In the genomic region with DNA sequence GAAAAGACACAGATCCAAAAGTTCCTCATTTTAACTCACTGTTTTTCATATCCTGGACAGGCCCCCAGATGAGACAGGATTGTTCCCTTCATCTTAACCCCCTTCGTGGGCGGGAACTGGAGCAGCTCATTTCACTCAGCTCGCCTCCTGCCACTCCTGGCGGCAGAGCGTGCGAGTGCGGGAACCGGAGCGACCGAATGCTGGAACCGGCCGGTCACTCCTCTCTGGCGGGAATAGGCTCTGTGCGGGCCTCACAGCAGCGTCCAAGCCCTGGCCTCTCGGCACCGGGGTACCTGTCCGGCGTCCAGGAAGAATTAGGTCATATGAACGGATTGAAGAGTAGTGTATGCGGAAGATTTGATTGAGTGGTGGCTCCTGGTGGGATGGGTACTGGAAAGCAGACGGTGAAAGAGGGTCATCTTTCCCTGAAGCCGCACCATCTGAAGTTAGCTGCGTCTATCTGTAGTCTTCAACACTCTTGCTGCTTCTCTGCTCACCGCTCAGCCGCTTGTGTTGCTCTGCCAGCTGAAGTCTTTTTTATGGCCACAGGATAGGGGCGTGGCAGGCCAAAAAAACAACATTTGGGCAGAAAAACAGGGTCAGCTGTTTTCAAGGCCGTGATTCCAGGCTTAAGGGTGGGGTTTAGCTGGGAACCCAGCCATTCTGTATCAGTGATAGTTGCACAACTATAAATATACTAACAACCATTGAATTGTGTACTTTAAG, we compare ENCODE assay signal across 9 cellular contexts. TPM values are rescaled to one million over a fixed set of nuclear protein-coding genes. Genes with fewer than 3 reads are reported as not detected.
A peak's percentile ranks its signal among the peaks of the same experiment; 100 is the strongest.
DNase-seq lines count a peak whose midpoint lies in the region; ATAC-seq and TF ChIP-seq lines count a peak whose summit lies in the region.
"Had no signal": no experiment of that assay in that cellular context is flagged by ENCODE, and none has a peak within 500 bp of the region (broad histone marks: within the 10 kb centered on the region; RNA-seq: fewer than 3 reads in every experiment).

No MANE protein-coding gene starts in this region.

- TF ChIP-seq CTCF in lower leg skin (IDR thresholded peaks at IDR 0.05) = no peak
- no peak for TF ChIP-seq CTCF in stomach (IDR thresholded peaks at IDR 0.05)

- no peaks in the 10 kb centered on the region; the same call in 1 of the 2 replicates for H3K27me3 ChIP-seq in HUES6 (ENCODE audit: control insufficient read depth, insufficient read depth, low read length)
- peaks cover 2% of the 10 kb centered on the region for H3K27me3 ChIP-seq in endocrine pancreas (ENCODE audit: control insufficient read depth, insufficient read depth, low read length)
- peaks cover 0 to 5% (median 0%) of the 10 kb centered on the region in 3 donors for H3K27me3 ChIP-seq in stomach
- H3K27me3 ChIP-seq: SJSA1 had no signal

- ATAC-seq in GM18858 (IDR thresholded peaks at IDR 0.05; ENCODE audit: unreplicated experiment) (no peak), HG03039 (IDR thresholded peaks at IDR 0.05; ENCODE audit: unreplicated experiment) (no peak)

- H3K4me1 ChIP-seq in HUES6 (ENCODE audit: control insufficient read depth, insufficient read depth, low read length) (peaks cover 3% of the 10 kb centered on the region; the same call in 1 of the 2 replicates), endocrine pancreas (ENCODE audit: control insufficient read depth, insufficient read depth, low read length) (no peaks in the 10 kb centered on the region), stomach (peaks cover 0 to 23% (median 5%) of the 10 kb centered on the region in 4 donors)

- no peak for TF ChIP-seq POLR2A in lower leg skin (IDR thresholded peaks at IDR 0.05)
- no peak for TF ChIP-seq POLR2A in stomach (IDR thresholded peaks at IDR 0.05)

- no peak for TF ChIP-seq EP300 in stomach (IDR thresholded peaks at IDR 0.05)

- H3K27ac ChIP-seq in HUES6 (ENCODE audit: low read depth, low read length) (no peak overlapping the region), stomach (peak overlapping the region in 1 of 5 donors; percentile 37)
- H3K27ac ChIP-seq: SJSA1 had no signal

- H3K36me3 ChIP-seq in HUES6 (ENCODE audit: control insufficient read depth, insufficient read depth, low read length) = no peaks in the 10 kb centered on the region
- no peaks in the 10 kb centered on the region for H3K36me3 ChIP-seq in endocrine pancreas (ENCODE audit: control insufficient read depth, insufficient read depth, low read length)
- H3K36me3 ChIP-seq in stomach = no peaks in the 10 kb centered on the region
- H3K36me3 ChIP-seq: SJSA1 had no signal

- H3K9ac ChIP-seq in HUES6 (ENCODE audit: low read length) (no peak overlapping the region), endocrine pancreas (ENCODE audit: control insufficient read depth, insufficient read depth, low read length) (peak overlapping the region; percentile 26)

- peak overlapping the region; percentile 30 for H3K4me3 ChIP-seq in HUES6 (ENCODE audit: low read depth, low read length)
- H3K4me3 ChIP-seq in endocrine pancreas (ENCODE audit: control insufficient read depth, insufficient read depth, low read length) = no peak overlapping the region
- H3K4me3 ChIP-seq in lower leg skin (ENCODE audit: low read depth, poor library complexity, severe bottlenecking) = peak overlapping the region; percentile 6
- peak overlapping the region; percentile 27 to 33 (median 30) for H3K4me3 ChIP-seq in stomach
- H3K4me3 ChIP-seq: SJSA1 had no signal

- 12 to 13% methylated on average over 26 to 28 of the region's 28 CpGs for WGBS in lower leg skin, 2 donors
- 14 to 36% (median 23%) methylated on average over 26 to 28 of the region's 28 CpGs for WGBS in stomach, 5 donors

- intact Hi-C loops in lower leg skin (cut with DNase I; ENCODE audit: low total_unique reads) = no loop called here
- intact Hi-C loops in stomach (cut with DNase I; ENCODE audit: low total_unique reads) = no loop called here

- peak; percentile 34 to 86 for DNase-seq in lower leg skin (ENCODE audit: low spot score in 2 of 2)
- no peak for DNase-seq in stomach
- DNase-seq in A172 (ENCODE audit: low spot score) = no peak
- DNase-seq in central memory CD4-positive, alpha-beta T cell = no peak

- H3K9me3 ChIP-seq in HUES6 (ENCODE audit: control insufficient read depth, insufficient read depth, low read depth, low read length) = no peaks in the 10 kb centered on the region
- no peaks in the 10 kb centered on the region for H3K9me3 ChIP-seq in endocrine pancreas (ENCODE audit: control insufficient read depth, low read length)
- no peaks in the 10 kb centered on the region for H3K9me3 ChIP-seq in stomach
- H3K9me3 ChIP-seq: SJSA1 had no signal

RNA-seq across cellular contexts. Expression of a gene that starts 42.3 kb away (rescaled TPM):
- 10 to 100 TPM; 57.4 to 94.0 (median 70.7) TPM for total RNA-seq in lower leg skin
- 100 to 1,000 TPM in 1 of 5 donors, 10 to 100 TPM in 4; 40.8 to 182 (median 58.0) TPM for total RNA-seq in stomach
- polyA plus RNA-seq in stomach = 10 to 100 TPM; 46.9 to 70.9 (median 54.8) TPM
- 197 and 229 TPM in 2 replicates for total RNA-seq in A172 (2014; rRNA removed; shearing (Covaris generic))

Comparison
In these comparisons a context has a peak if more than half of its experiments do, and no peak if none do; other contexts are left out.
1. DNase-seq: peak in lower leg skin (2 of 2); none in stomach (single experiment), A172 (single experiment) and central memory CD4-positive, alpha-beta T cell (single experiment).